Comparison of ENCODE assay signal across 8 cellular contexts in genomic region chr11:11620251-11620965, GRCh38. TPM values are rescaled to one million over a fixed set of nuclear protein-coding genes. Genes with fewer than 3 reads are reported as not detected.
DNase-seq lines count a peak whose midpoint lies in the region; ATAC-seq and TF ChIP-seq lines count a peak whose summit lies in the region.

No MANE protein-coding gene starts in this region.

- intact Hi-C loops in natural killer cell (cut with micrococcal nuclease): loop anchor here (5.0 kb wide), 1 partner anchor 43 kb away; no protein-coding TSS in a partner anchor

- H3K36me3 ChIP-seq in SJCRH30: no peaks in the 10 kb centered on the region

- no peak for TF ChIP-seq CTCF in epithelial cell of esophagus (IDR thresholded peaks at IDR 0.05; ENCODE audit: insufficient read depth, low read depth, low read length, missing control alignments)
- no peak for TF ChIP-seq CTCF in natural killer cell (IDR thresholded peaks at IDR 0.05)

- in situ Hi-C loops in ACHN (cut with HindIII; ENCODE audit: low pct_ligation_motif_present, low pct_unique_long_range_greater_than_20kb, low sequenced_read_pairs): no loop called here

- H3K4me1 Mint-ChIP-seq in natural killer cell: peaks cover 0 to 4% of the 10 kb centered on the region in 2 donors

- DNase-seq in ACHN: peak; percentile 64
- DNase-seq in SJCRH30: peak; percentile 32 to 46
- DNase-seq in epithelial cell of esophagus (ENCODE audit: low read depth): peak; percentile 68
- no peak for DNase-seq in natural killer cell
- DNase-seq in hepatic stellate cell (ENCODE audit: low spot score): no peak

- H3K4me3 ChIP-seq in SJCRH30: peak overlapping the region; percentile 59
- peak overlapping the region; percentile 69 for H3K4me3 ChIP-seq in epithelial cell of esophagus (ENCODE audit: low read length)

- H3K4me3 Mint-ChIP-seq in natural killer cell: peak overlapping the region; percentile 89

- no peaks in the 10 kb centered on the region for H3K9me3 Mint-ChIP-seq in natural killer cell

- no peak overlapping the region for H3K27ac ChIP-seq in SJCRH30

- no peaks in the 10 kb centered on the region for H3K4me1 ChIP-seq in SJCRH30

- peaks cover 8% of the 10 kb centered on the region for H3K27me3 ChIP-seq in SJCRH30

- H3K27ac Mint-ChIP-seq in natural killer cell: no peak overlapping the region

- no peaks in the 10 kb centered on the region for H3K36me3 Mint-ChIP-seq in natural killer cell

- no peaks in the 10 kb centered on the region for H3K9me3 ChIP-seq in SJCRH30 (replicated peaks)

- H3K27me3 Mint-ChIP-seq in natural killer cell (ENCODE audit: low read depth in 2 of 2): peaks cover 25 to 29% of the 10 kb centered on the region in 2 donors

- peak; percentile 22 for ATAC-seq in GM18502 (IDR thresholded peaks at IDR 0.05; ENCODE audit: poor library complexity, unreplicated experiment)
- ATAC-seq in natural killer cell: no peak
- ATAC-seq in HG02885 (IDR thresholded peaks at IDR 0.05; ENCODE audit: poor library complexity, unreplicated experiment): no peak
- no peak for ATAC-seq in GM21367 (IDR thresholded peaks at IDR 0.05; ENCODE audit: unreplicated experiment)

RNA-seq across cellular contexts. Expression of gene GALNT18, which starts 1.4 kb away (rescaled TPM):
- 15.1 and 16.4 TPM in 2 replicates for total RNA-seq in SJCRH30 (2014; rRNA removed; shearing (Covaris generic))
- total RNA-seq in natural killer cell: under 1 TPM; 0.18 to 0.42 (median 0.38) TPM

Comparison
In these comparisons a context has a peak if more than half of its experiments do, and no peak if none do; other contexts are left out.
1. DNase-seq: peak in ACHN (single experiment), SJCRH30 (2 of 2) and epithelial cell of esophagus (single experiment); none in natural killer cell (single experiment) and hepatic stellate cell (single experiment).
2. RNA of gene GALNT18, which starts 1.4 kb away (total RNA-seq): 15.1 to 16.4 TPM in SJCRH30; 0.18 to 0.42 TPM in natural killer cell; every median in the first group is over 10 times any median in the second.